ENCODE assay signal across 8 cellular contexts in the genomic region with DNA sequence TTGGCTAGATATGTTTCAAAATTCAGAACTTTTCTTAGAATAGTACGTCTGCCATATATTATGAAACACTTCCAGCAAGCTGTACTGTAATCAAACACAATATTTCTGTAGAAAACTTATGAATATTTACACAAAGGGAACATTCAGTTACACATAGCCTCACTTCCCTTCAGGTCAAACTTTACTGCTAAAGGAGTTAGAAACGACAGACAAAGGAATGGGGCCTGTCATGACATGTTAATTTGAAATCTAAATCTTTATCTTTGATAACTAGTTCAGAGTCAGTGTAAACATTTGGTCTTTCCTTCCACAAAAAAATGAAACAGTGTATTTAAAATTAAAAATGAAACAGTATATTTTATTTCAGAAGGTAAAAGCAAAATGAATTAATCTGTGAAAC. TPM values are rescaled to one million over a fixed set of nuclear protein-coding genes. Genes with fewer than 3 reads are reported as not detected.
DNase-seq lines count a peak whose midpoint lies in the region; ATAC-seq, FAIRE-seq and TF ChIP-seq lines count a peak whose summit lies in the region.

No MANE protein-coding gene starts in this region.

- no peak for ATAC-seq in activated T-cell treated with anti-CD3 and anti-CD28 coated beads, Interleukin-2, amount 50 U/mL, for 72 hours (replicated peaks in 1 of 2)
- no peak for ATAC-seq in HG02642 (IDR thresholded peaks at IDR 0.05; ENCODE audit: poor library complexity, unreplicated experiment)

- DNase-seq in activated T-cell treated with anti-CD3 and anti-CD28 coated beads, Interleukin-2, amount 50 U/mL, for 72 hours, result no peak
- no peak for DNase-seq in activated T-cell treated with anti-CD3 and anti-CD28 coated beads, Interleukin-2, amount 50 U/mL, for 48 hours
- DNase-seq in activated naive CD8-positive, alpha-beta T cell treated with anti-CD3 and anti-CD28 coated beads for 36 hours, result no peak
- DNase-seq in left kidney (ENCODE audit: low read depth, low spot score) (peak; percentile 29), type B pancreatic cell (ENCODE audit: extremely low spot score, unreplicated experiment) (no peak), T1000 (lab: John Stamatoyannopoulos, UW) (no peak), GM12891 (ENCODE audit: insufficient read length, low spot score) (no peak)

- peak overlapping the region; percentile 96 to 99 for H3K4me3 Mint-ChIP-seq in activated T-cell treated with anti-CD3 and anti-CD28 coated beads, Interleukin-2, amount 50 U/mL, for 72 hours
- peak overlapping the region; percentile 95 for H3K4me3 Mint-ChIP-seq in activated naive CD8-positive, alpha-beta T cell treated with anti-CD3 and anti-CD28 coated beads for 36 hours
- peak overlapping the region; percentile 97 for H3K4me3 Mint-ChIP-seq in type B pancreatic cell

- H3K36me3 Mint-ChIP-seq in activated T-cell treated with anti-CD3 and anti-CD28 coated beads, Interleukin-2, amount 50 U/mL, for 72 hours (ENCODE audit: insufficient read depth in 2 of 2), result peaks cover 4 to 8% of the 10 kb centered on the region in 2 donors
- H3K36me3 Mint-ChIP-seq in activated naive CD8-positive, alpha-beta T cell treated with anti-CD3 and anti-CD28 coated beads for 36 hours, result peaks cover 17% of the 10 kb centered on the region
- peaks cover 32% of the 10 kb centered on the region for H3K36me3 Mint-ChIP-seq in type B pancreatic cell

- H3K27me3 Mint-ChIP-seq in activated T-cell treated with anti-CD3 and anti-CD28 coated beads, Interleukin-2, amount 50 U/mL, for 72 hours (ENCODE audit: low read depth), result no peaks in the 10 kb centered on the region
- H3K27me3 Mint-ChIP-seq in activated naive CD8-positive, alpha-beta T cell treated with anti-CD3 and anti-CD28 coated beads for 36 hours, result no peaks in the 10 kb centered on the region
- H3K27me3 Mint-ChIP-seq in type B pancreatic cell, result no peaks in the 10 kb centered on the region

- no peaks in the 10 kb centered on the region for H3K9me3 Mint-ChIP-seq in activated T-cell treated with anti-CD3 and anti-CD28 coated beads, Interleukin-2, amount 50 U/mL, for 72 hours
- no peaks in the 10 kb centered on the region for H3K9me3 Mint-ChIP-seq in activated naive CD8-positive, alpha-beta T cell treated with anti-CD3 and anti-CD28 coated beads for 36 hours
- no peaks in the 10 kb centered on the region for H3K9me3 Mint-ChIP-seq in type B pancreatic cell

- H3K27ac Mint-ChIP-seq in activated T-cell treated with anti-CD3 and anti-CD28 coated beads, Interleukin-2, amount 50 U/mL, for 72 hours, result peak overlapping the region; percentile 98
- peak overlapping the region; percentile 86 for H3K27ac Mint-ChIP-seq in activated naive CD8-positive, alpha-beta T cell treated with anti-CD3 and anti-CD28 coated beads for 36 hours
- peak overlapping the region; percentile 97 for H3K27ac Mint-ChIP-seq in type B pancreatic cell

- no peak for FAIRE-seq in GM12891 (lab: Jason Lieb, UNC)

- H3K4me1 Mint-ChIP-seq in activated T-cell treated with anti-CD3 and anti-CD28 coated beads, Interleukin-2, amount 50 U/mL, for 72 hours (ENCODE audit: low read depth), result peaks cover 50% of the 10 kb centered on the region
- peaks cover 40% of the 10 kb centered on the region for H3K4me1 Mint-ChIP-seq in activated naive CD8-positive, alpha-beta T cell treated with anti-CD3 and anti-CD28 coated beads for 36 hours
- peaks cover 18% of the 10 kb centered on the region for H3K4me1 Mint-ChIP-seq in type B pancreatic cell (ENCODE audit: unreplicated experiment)

- TF ChIP-seq CTCF in type B pancreatic cell (conservative IDR thresholded peaks at IDR 0.05), result no peak

- TF ChIP-seq POLR2A in GM12891 (IDR thresholded peaks at IDR 0.05; ENCODE audit: low read depth, low read length), result no peak

TF ChIP-seq in GM12891, 5 proteins besides CTCF, POLR2A, EP300 and RAD21:
- no peak for TF ChIP-seq POU2F2 (IDR thresholded peaks at IDR 0.05; ENCODE audit: low read depth, low read length)
- TF ChIP-seq PAX5 (IDR thresholded peaks at IDR 0.05; ENCODE audit: insufficient read depth, low read length, severe bottlenecking), result no peak
- TF ChIP-seq POLR2AphosphoS5 (IDR thresholded peaks at IDR 0.05; ENCODE audit: low read depth, low read length), result no peak
- TF ChIP-seq SPI1 (IDR thresholded peaks at IDR 0.05; ENCODE audit: low read depth, low read length), result no peak
- no peak for TF ChIP-seq TAF1 (IDR thresholded peaks at IDR 0.05; ENCODE audit: low read depth, low read length)

RNA-seq across cellular contexts. Expression of gene CROT, which starts 1.0 kb away (rescaled TPM):
- total RNA-seq in activated T-cell treated with anti-CD3 and anti-CD28 coated beads, Interleukin-2, amount 50 U/mL, for 72 hours, result 10 to 100 TPM in 1 of 2 donors, 1 to 10 TPM in 1; 9.6 to 12.6 TPM
- 1 to 10 TPM; 7.0 to 7.2 TPM for total RNA-seq in activated naive CD8-positive, alpha-beta T cell treated with anti-CD3 and anti-CD28 coated beads for 36 hours
- total RNA-seq in type B pancreatic cell (ENCODE audit: low replicate concordance), result 19.6 and 21.9 TPM in 2 replicates
- 7.3 TPM for polyA plus RNA-seq in GM12891 (2012; ENCODE audit: low read depth, missing spikeins)
